Comparison of ENCODE assay signal across 1 cellular context in the genomic region with DNA sequence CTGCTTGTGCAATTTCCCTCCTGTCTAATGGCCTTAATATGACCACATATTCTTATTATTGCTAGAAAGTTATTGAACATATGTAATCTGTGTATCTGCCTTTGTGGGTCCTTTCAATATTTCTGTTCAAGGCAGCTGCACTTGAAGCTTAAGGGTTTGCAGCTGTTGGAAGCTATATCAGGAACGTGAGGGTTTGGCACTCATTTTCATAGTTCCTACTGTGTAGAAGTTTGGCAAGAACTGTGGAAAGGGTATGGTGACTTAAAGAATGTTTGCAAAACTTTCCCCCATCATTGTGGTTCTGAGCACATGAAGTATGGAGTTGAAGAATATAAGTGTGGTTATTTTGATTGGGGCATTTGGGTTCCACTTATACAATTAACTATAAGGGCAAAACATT.
TF ChIP-seq lines count a peak whose summit lies in the region.

No MANE protein-coding gene starts in this region.

TF ChIP-seq in GM12878, 131 proteins besides CTCF, POLR2A, EP300 and RAD21:
- TF ChIP-seq JUNB (IDR thresholded peaks at IDR 0.05) (peak; percentile 16; the same call in 1 of the 2 replicates), ETV6 (conservative IDR thresholded peaks at IDR 0.05 in 1 of 2, IDR thresholded peaks at IDR 0.05 in 1 of 2; ENCODE audit: borderline replicate concordance in 1 of 2, low read depth in 1 of 2) (no peak)
